11 cellular contexts compared by ENCODE assay signal in genomic region chr10:132606031-132606491, GRCh38.
"Had no signal": no experiment of that assay in that cellular context is flagged by ENCODE, and none has a peak within 500 bp of the region (broad histone marks: within the 10 kb centered on the region; RNA-seq: fewer than 3 reads in every experiment).

No MANE protein-coding gene starts in this region.

- H3K4me3 Mint-ChIP-seq: activated CD4-positive, alpha-beta memory T cell treated with anti-CD3 and anti-CD28 coated beads, Interleukin-2, amount 10 ng/mL, durations not matched to agents 7 days and 5 days; activated naive CD8-positive, alpha-beta T cell treated with anti-CD3 and anti-CD28 coated beads, Interleukin-2, amount 50 U/mL, for 24 hours; activated T-cell treated with anti-CD3 and anti-CD28 coated beads, Interleukin-2, amount 50 U/mL, for 72 hours; dendritic cell treated with granulocyte-macrophage colony-stimulating factor and Interleukin-4, amounts not matched to agents 40 ng/mL and 50 ng/mL, for 4 days; endodermal cell had no signal

- DNase-seq: activated CD4-positive, alpha-beta memory T cell treated with anti-CD3 and anti-CD28 coated beads, Interleukin-2, amount 10 ng/mL, durations not matched to agents 7 days and 5 days; activated CD4-positive, CD25-positive, alpha-beta regulatory T cell treated with anti-CD3 and anti-CD28 coated beads, Interleukin-2, amount 50 U/mL, for 72 hours; activated naive CD4-positive, alpha-beta T cell; activated naive CD8-positive, alpha-beta T cell treated with anti-CD3 and anti-CD28 coated beads, Interleukin-2, amount 50 U/mL, for 24 hours; activated T-cell treated with anti-CD3 and anti-CD28 coated beads, Interleukin-2, amount 50 U/mL, for 72 hours; endodermal cell; stimulated activated CD4-positive, alpha-beta T cell treated with anti-CD3 and anti-CD28 coated beads, Interleukin-12 subunit alpha, Interleukin-12 subunit beta, amount 100 ng/mL, for 4 hours; stimulated activated naive CD8-positive, alpha-beta T cell treated with anti-CD3 and anti-CD28 coated beads, Interleukin-15, Interleukin-2, amounts not matched to agents 100 U/mL and 50 U/mL, for 24 hours had no signal

- H3K4me1 Mint-ChIP-seq: endodermal cell had no signal

- H3K27me3 ChIP-seq: left lung, SJSA1 had no signal

- H3K9me3 ChIP-seq: SJSA1 had no signal

- H3K27ac ChIP-seq: left lung, SJSA1 had no signal

- ATAC-seq: activated naive CD8-positive, alpha-beta T cell treated with anti-CD3 and anti-CD28 coated beads, Interleukin-2, amount 50 U/mL, for 24 hours; activated T-cell treated with anti-CD3 and anti-CD28 coated beads, Interleukin-2, amount 50 U/mL, for 72 hours; stimulated activated naive CD8-positive, alpha-beta T cell treated with anti-CD3 and anti-CD28 coated beads, Interleukin-15, Interleukin-2, amounts not matched to agents 100 U/mL and 50 U/mL, for 24 hours had no signal

- H3K27ac Mint-ChIP-seq: activated CD4-positive, alpha-beta memory T cell treated with anti-CD3 and anti-CD28 coated beads, Interleukin-2, amount 10 ng/mL, durations not matched to agents 7 days and 5 days; activated naive CD8-positive, alpha-beta T cell treated with anti-CD3 and anti-CD28 coated beads, Interleukin-2, amount 50 U/mL, for 24 hours; activated T-cell treated with anti-CD3 and anti-CD28 coated beads, Interleukin-2, amount 50 U/mL, for 72 hours; dendritic cell treated with granulocyte-macrophage colony-stimulating factor and Interleukin-4, amounts not matched to agents 40 ng/mL and 50 ng/mL, for 4 days; endodermal cell had no signal

- H3K4me3 ChIP-seq: left lung, SJSA1 had no signal

- H3K27me3 Mint-ChIP-seq: activated naive CD8-positive, alpha-beta T cell treated with anti-CD3 and anti-CD28 coated beads, Interleukin-2, amount 50 U/mL, for 24 hours had no signal

- H3K36me3 ChIP-seq: left lung, SJSA1 had no signal
